Comparison of ENCODE assay signal across 18 cellular contexts in the genomic region with DNA sequence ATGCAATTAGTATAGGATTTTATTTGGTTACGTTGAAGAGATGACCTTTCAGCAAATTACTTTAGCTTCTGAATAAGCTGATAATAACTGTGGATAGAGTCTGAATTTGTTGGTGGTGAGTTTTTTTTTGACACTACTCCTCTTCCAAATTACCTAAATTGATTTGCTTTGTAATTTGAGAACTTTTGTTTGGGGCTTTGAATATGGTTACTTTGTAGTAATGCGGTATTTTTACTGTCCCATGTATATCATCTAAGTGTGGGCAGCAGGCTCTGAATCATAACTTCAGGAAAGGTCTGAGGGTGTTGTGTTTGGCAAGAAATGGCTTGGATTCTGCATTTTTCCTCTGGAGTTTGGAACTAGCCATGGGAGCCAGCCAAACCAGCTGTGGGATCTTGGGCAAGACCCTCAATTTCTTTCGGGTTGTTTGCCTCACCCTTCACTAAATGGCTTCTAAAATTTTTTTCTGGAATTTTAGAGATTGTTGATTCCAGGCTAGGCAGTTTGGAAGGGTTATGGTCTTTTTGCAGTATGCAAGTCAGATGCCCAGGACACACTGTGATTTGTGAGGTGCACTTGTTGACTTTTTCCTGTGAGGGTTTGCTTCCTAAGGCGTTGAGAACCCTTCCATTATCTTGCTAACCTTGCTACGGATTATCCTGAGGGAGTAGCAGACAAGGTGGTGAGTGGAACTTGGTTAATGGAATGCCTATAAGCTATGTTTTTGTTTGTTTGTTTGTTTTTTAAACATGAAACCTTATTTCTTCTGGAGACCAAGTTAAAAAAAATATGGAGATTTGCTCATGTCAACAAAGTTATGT. TPM values are rescaled to one million over a fixed set of nuclear protein-coding genes. Genes with fewer than 3 reads are reported as not detected.
DNase-seq lines count a peak whose midpoint lies in the region; ATAC-seq lines count a peak whose summit lies in the region.
"Had no signal": no experiment of that assay in that cellular context is flagged by ENCODE, and none has a peak within 500 bp of the region (broad histone marks: within the 10 kb centered on the region; RNA-seq: fewer than 3 reads in every experiment).

No MANE protein-coding gene starts in this region.

- H3K27me3 ChIP-seq in ACC112 (ENCODE audit: insufficient read depth, low read length) (no peaks in the 10 kb centered on the region), right cardiac atrium (ENCODE audit: control insufficient read depth, insufficient read depth) (no peaks in the 10 kb centered on the region), Karpas-422 (ENCODE audit: low read length) (no peaks in the 10 kb centered on the region)
- H3K27me3 ChIP-seq: neural progenitor cell, uterus had no signal

- peaks cover 0 to 3% of the 10 kb centered on the region in 2 donors for H3K4me1 Mint-ChIP-seq in natural killer cell treated with Interleukin-12 subunit alpha and Interleukin-12 subunit beta and Interleukin-15 and Interleukin-18, amount 100 ng/mL, for 72 hours (ENCODE audit: low read depth in 2 of 2)
- H3K4me1 Mint-ChIP-seq: neural progenitor cell had no signal

- DNase-seq in H4 (ENCODE audit: low spot score) (peak; percentile 49), amniotic stem cell (lab: John Stamatoyannopoulos, UW) (peak; percentile 34), right cardiac atrium (peak in 2 of 3 donors; percentile 65 to 76), DMS 273 (lab: John Stamatoyannopoulos, UW; ENCODE audit: unreplicated experiment) (no peak), Karpas-422 (no peak), NCI-H2171 (lab: John Stamatoyannopoulos, UW) (no peak)
- DNase-seq in natural killer cell treated with Interleukin-12 subunit alpha and Interleukin-12 subunit beta and Interleukin-15 and Interleukin-18, amount 100 ng/mL, for 72 hours (ENCODE audit: low spot score) = no peak
- DNase-seq: activated T-cell treated with anti-CD3 and anti-CD28 coated beads, Interleukin-2, amount 50 U/mL, for 4 hours; BE2C; DND-41; NCI-H146; stimulated activated CD4-positive, alpha-beta T cell treated with anti-CD3 and anti-CD28 coated beads, Interleukin-15, amount 100 ng/mL, for 24 hours; uterus had no signal

- H3K4me3 Mint-ChIP-seq in natural killer cell treated with Interleukin-12 subunit alpha and Interleukin-12 subunit beta and Interleukin-15 and Interleukin-18, amount 100 ng/mL, for 72 hours = no peak overlapping the region
- H3K4me3 Mint-ChIP-seq: activated T-cell treated with anti-CD3 and anti-CD28 coated beads, Interleukin-2, amount 50 U/mL, for 4 hours; neural progenitor cell had no signal

- H3K4me2 ChIP-seq in Karpas-422 (ENCODE audit: low read depth, low read length, poor library complexity, severe bottlenecking) = no peak overlapping the region
- H3K4me2 ChIP-seq: neural progenitor cell had no signal

- intact Hi-C loops in right cardiac atrium (cut with DNase I) = loop anchor here in 1 of 4 donors (10.0 kb wide), 1 partner anchor 63 kb away; no protein-coding TSS in a partner anchor

- H3K9me2 ChIP-seq in Karpas-422 (replicated peaks; ENCODE audit: insufficient read depth, low read length) = no peaks in the 10 kb centered on the region

- no peaks in the 10 kb centered on the region for H3K36me3 Mint-ChIP-seq in natural killer cell treated with Interleukin-12 subunit alpha and Interleukin-12 subunit beta and Interleukin-15 and Interleukin-18, amount 100 ng/mL, for 72 hours

- H4K20me1 ChIP-seq in Karpas-422 (ENCODE audit: insufficient read depth, low read depth, low read length) = no peaks in the 10 kb centered on the region

- H3K9me3 ChIP-seq in right cardiac atrium (ENCODE audit: control insufficient read depth, low read length) (no peaks in the 10 kb centered on the region), Karpas-422 (ENCODE audit: low read length) (0 out of 2 replicates have a peak, but pooled peaks cover 6% of the 10 kb centered on the region)
- H3K9me3 ChIP-seq: BE2C, uterus had no signal

- peaks cover 2% of the 10 kb centered on the region for H3K9me3 Mint-ChIP-seq in natural killer cell treated with Interleukin-12 subunit alpha and Interleukin-12 subunit beta and Interleukin-15 and Interleukin-18, amount 100 ng/mL, for 72 hours

- no peak overlapping the region for H3K27ac Mint-ChIP-seq in natural killer cell treated with Interleukin-12 subunit alpha and Interleukin-12 subunit beta and Interleukin-15 and Interleukin-18, amount 100 ng/mL, for 72 hours
- H3K27ac Mint-ChIP-seq: neural progenitor cell had no signal

- peak; percentile 57 to 81 for ATAC-seq in right cardiac atrium
- no peak for ATAC-seq in natural killer cell treated with Interleukin-12 subunit alpha and Interleukin-12 subunit beta and Interleukin-15 and Interleukin-18, amount 100 ng/mL, for 72 hours
- ATAC-seq: activated CD4-positive, CD25-positive, alpha-beta regulatory T cell treated with anti-CD3 and anti-CD28 coated beads, Interleukin-2, amount 50 U/mL, for 24 hours; activated T-cell treated with anti-CD3 and anti-CD28 coated beads, Interleukin-2, amount 50 U/mL, for 4 hours; esophagus mucosa had no signal

- H3K27me3 Mint-ChIP-seq in natural killer cell treated with Interleukin-12 subunit alpha and Interleukin-12 subunit beta and Interleukin-15 and Interleukin-18, amount 100 ng/mL, for 72 hours = no peaks in the 10 kb centered on the region

- H3K4me1 ChIP-seq in ACC112 (ENCODE audit: control insufficient read depth, insufficient read depth, low read length, unreplicated experiment) (peaks cover 63% of the 10 kb centered on the region), right cardiac atrium (ENCODE audit: control insufficient read depth, insufficient read depth, low read length) (no peaks in the 10 kb centered on the region), Karpas-422 (ENCODE audit: low read length) (no peaks in the 10 kb centered on the region)
- H3K4me1 ChIP-seq: BE2C, uterus had no signal

- no peak overlapping the region for H3K9ac ChIP-seq in Karpas-422 (ENCODE audit: low read length)
- H3K9ac ChIP-seq: neural progenitor cell had no signal

- H3K36me3 ChIP-seq in ACC112 (ENCODE audit: insufficient read depth, low read length) (no peaks in the 10 kb centered on the region), Karpas-422 (ENCODE audit: insufficient read depth, low read length) (no peaks in the 10 kb centered on the region)
- H3K36me3 ChIP-seq: BE2C, neural progenitor cell, uterus had no signal

- peak overlapping the region; percentile 8 for H2AFZ ChIP-seq in ACC112 (ENCODE audit: low read length, unreplicated experiment)
- no peak overlapping the region for H2AFZ ChIP-seq in Karpas-422 (ENCODE audit: low read length)
- H2AFZ ChIP-seq: neural progenitor cell had no signal

- H3K27ac ChIP-seq in ACC112 (ENCODE audit: low read depth, low read length) = peak overlapping the region; percentile 61
- H3K27ac ChIP-seq in right cardiac atrium (ENCODE audit: low read length) = no peak overlapping the region
- H3K27ac ChIP-seq in Karpas-422 (ENCODE audit: low read length) = no peak overlapping the region
- H3K27ac ChIP-seq: neural progenitor cell, SK-N-MC, uterus had no signal

- peak overlapping the region; percentile 37; the same call in 1 of the 2 replicates for H3K4me3 ChIP-seq in ACC112 (ENCODE audit: low read depth, low read length)
- H3K4me3 ChIP-seq in right cardiac atrium (ENCODE audit: low read length) = no peak overlapping the region
- H3K4me3 ChIP-seq in Karpas-422 (ENCODE audit: low read length) = no peak overlapping the region
- H3K4me3 ChIP-seq: neural progenitor cell, SK-N-MC, uterus had no signal

- WGBS in right cardiac atrium = 66% methylated on average over 5 of the region's 5 CpGs

- H3K79me2 ChIP-seq in ACC112 (ENCODE audit: control insufficient read depth, insufficient read depth, low read length, unreplicated experiment) (peaks cover 69% of the 10 kb centered on the region), Karpas-422 (ENCODE audit: low read length) (no peaks in the 10 kb centered on the region)

RNA-seq across cellular contexts. Expression of a gene that starts 10.4 kb away (rescaled TPM):
- total RNA-seq in H4 (2014; rRNA removed; shearing (Covaris generic)) = 15.7 and 16.1 TPM in 2 replicates
- 10 to 100 TPM; 32.0 to 50.7 (median 34.0) TPM for total RNA-seq in right cardiac atrium
- 8.6 TPM for polyA plus RNA-seq in right cardiac atrium
- total RNA-seq in natural killer cell treated with Interleukin-12 subunit alpha and Interleukin-12 subunit beta and Interleukin-15 and Interleukin-18, amount 100 ng/mL, for 72 hours = under 1 TPM; 0.33 to 0.93 TPM
- total RNA-seq in Karpas-422 (2014; rRNA removed; shearing (Covaris generic); ENCODE audit: low replicate concordance) = 0.47 TPM in 1 of 2 replicates, not detected in the other

Comparison
In these comparisons a context has a peak if more than half of its experiments do, and no peak if none do; other contexts are left out.
1. DNase-seq: peak in H4 (single experiment), amniotic stem cell (single experiment) and right cardiac atrium (2 of 3); none in DMS 273 (single experiment), natural killer cell treated with Interleukin-12 subunit alpha and Interleukin-12 subunit beta and Interleukin-15 and Interleukin-18, amount 100 ng/mL, for 72 hours (single experiment), Karpas-422 (single experiment) and NCI-H2171 (single experiment).
2. ATAC-seq: peak in right cardiac atrium (2 of 2); none in natural killer cell treated with Interleukin-12 subunit alpha and Interleukin-12 subunit beta and Interleukin-15 and Interleukin-18, amount 100 ng/mL, for 72 hours (0 of 2).